7 cellular contexts compared by ENCODE assay signal in genomic region chr5:131379071-131379538, GRCh38.
A peak's percentile ranks its signal among the peaks of the same experiment; 100 is the strongest.
DNase-seq lines count a peak whose midpoint lies in the region; ATAC-seq and TF ChIP-seq lines count a peak whose summit lies in the region.

No MANE protein-coding gene starts in this region.

- peak overlapping the region; percentile 66 for H3K27ac ChIP-seq in HL-60 (replicated peaks)
- peak overlapping the region; percentile 48 for H3K27ac ChIP-seq in cingulate gyrus (ENCODE audit: low read depth, low read length)
- H3K27ac ChIP-seq in skeletal muscle tissue (ENCODE audit: low read depth, low read length), result peak overlapping the region; percentile 78

- intact Hi-C loops in sciatic nerve (cut with DNase I), result no loop called here

- H3K4me3 ChIP-seq in HL-60 (replicated peaks; ENCODE audit: insufficient read depth, low read length), result no peak overlapping the region
- no peak overlapping the region for H3K4me3 ChIP-seq in skeletal muscle tissue (ENCODE audit: low read length in 3 of 3)

- peaks cover 0 to 3% (median 0%) of the 10 kb centered on the region in 3 donors for H3K4me1 ChIP-seq in skeletal muscle tissue (ENCODE audit: control insufficient read depth in 3 of 3, insufficient read depth in 3 of 3, low read length in 3 of 3)

- H3K9me3 ChIP-seq in skeletal muscle tissue (ENCODE audit: control insufficient read depth in 3 of 3, low read length in 3 of 3), result no peaks in the 10 kb centered on the region

- H3K36me3 ChIP-seq in skeletal muscle tissue (ENCODE audit: control insufficient read depth in 3 of 3, insufficient read depth in 3 of 3, low read length in 3 of 3), result no peaks in the 10 kb centered on the region

- H3K27me3 ChIP-seq in HL-60 (ENCODE audit: insufficient read depth, poor library complexity, severe bottlenecking) (no peaks in the 10 kb centered on the region), skeletal muscle tissue (ENCODE audit: control insufficient read depth in 3 of 3, insufficient read depth in 3 of 3, low read length in 3 of 3) (no peaks in the 10 kb centered on the region)

- H3K9ac ChIP-seq in skeletal muscle tissue (ENCODE audit: low read depth in 1 of 3, low read length in 3 of 3), result no peak overlapping the region

- no peak for TF ChIP-seq CTCF in HL-60 (IDR thresholded peaks at IDR 0.05; ENCODE audit: insufficient read depth, low read length)

- ATAC-seq in GM19455 (IDR thresholded peaks at IDR 0.05; ENCODE audit: unreplicated experiment), result peak; percentile 31
- ATAC-seq in sciatic nerve, result no peak

- DNase-seq in HL-60 (ENCODE audit: low read depth in 1 of 2, low spot score in 1 of 2) (no peak), NCI-H1930 (lab: John Stamatoyannopoulos, UW) (no peak), HK-2 (ENCODE audit: unreplicated experiment) (no peak), sciatic nerve (ENCODE audit: low spot score) (no peak)
